In the genomic region with DNA sequence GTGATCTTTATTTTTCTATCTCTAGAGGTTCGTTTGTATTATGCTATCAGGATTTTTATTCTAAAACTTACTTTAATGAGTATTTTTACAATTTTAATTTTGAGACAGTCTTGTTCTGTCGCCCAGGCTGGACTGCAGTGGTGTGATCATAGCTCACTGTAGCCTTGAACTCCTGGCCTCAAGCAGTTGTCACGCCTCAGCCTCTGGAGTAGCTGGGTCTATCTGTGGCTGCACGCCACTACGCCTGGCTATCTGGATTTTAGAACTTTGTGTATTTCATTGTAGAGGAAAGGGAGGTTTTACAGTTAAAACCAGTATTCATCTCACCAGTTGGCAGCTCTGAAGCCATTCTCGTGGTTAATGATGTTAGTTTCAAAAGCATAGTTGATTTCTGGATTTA, we compare ENCODE assay signal across 17 cellular contexts. TPM values are rescaled to one million over a fixed set of nuclear protein-coding genes. Genes with fewer than 3 reads are reported as not detected.
DNase-seq lines count a peak whose midpoint lies in the region; ATAC-seq, FAIRE-seq and TF ChIP-seq lines count a peak whose summit lies in the region.
"Had no signal": no experiment of that assay in that cellular context is flagged by ENCODE, and none has a peak within 500 bp of the region (broad histone marks: within the 10 kb centered on the region; RNA-seq: fewer than 3 reads in every experiment).

No MANE protein-coding gene starts in this region.

- H3K27me3 ChIP-seq in A673 (replicated peaks; ENCODE audit: insufficient read depth, low read depth, low read length, poor library complexity) (no peaks in the 10 kb centered on the region), psoas muscle (ENCODE audit: insufficient read depth in 3 of 3, low read length in 2 of 3) (no peaks in the 10 kb centered on the region)

- no peak overlapping the region for H3K4me3 Mint-ChIP-seq in activated T-cell treated with anti-CD3 and anti-CD28 coated beads, Interleukin-2, amount 50 U/mL, for 4 hours
- no peak overlapping the region for H3K4me3 Mint-ChIP-seq in activated T-helper 17 cell treated with anti-CD3 and anti-CD28 coated beads, Interleukin-2, amount 50 U/mL, for 72 hours

- no peaks in the 10 kb centered on the region for H3K9me3 ChIP-seq in A673 (ENCODE audit: low read depth, low read length, poor library complexity, severe bottlenecking)
- H3K9me3 ChIP-seq in psoas muscle = no peaks in the 10 kb centered on the region

- H3K4me1 Mint-ChIP-seq in activated T-cell treated with anti-CD3 and anti-CD28 coated beads, Interleukin-2, amount 50 U/mL, for 4 hours (ENCODE audit: low read depth) = peaks cover 18% of the 10 kb centered on the region
- peaks cover 14% of the 10 kb centered on the region for H3K4me1 Mint-ChIP-seq in activated T-helper 17 cell treated with anti-CD3 and anti-CD28 coated beads, Interleukin-2, amount 50 U/mL, for 72 hours

- CTCF ChIA-PET in A673 (lab: Charles Lee) = no interaction called here

- no peak overlapping the region for H3K4me3 ChIP-seq in A673 (ENCODE audit: low read depth, low read length, poor library complexity, severe bottlenecking)
- H3K4me3 ChIP-seq in psoas muscle = no peak overlapping the region
- H3K4me3 ChIP-seq: PC-9 had no signal

- intact Hi-C loops in A673 (cut with micrococcal nuclease; ENCODE audit: unreplicated experiment) (no loop called here), psoas muscle (cut with DNase I) (no loop called here)

- H3K36me3 Mint-ChIP-seq in activated T-cell treated with anti-CD3 and anti-CD28 coated beads, Interleukin-2, amount 50 U/mL, for 4 hours (ENCODE audit: insufficient read depth) = peaks cover 48% of the 10 kb centered on the region
- peaks cover 100% of the 10 kb centered on the region for H3K36me3 Mint-ChIP-seq in activated T-helper 17 cell treated with anti-CD3 and anti-CD28 coated beads, Interleukin-2, amount 50 U/mL, for 72 hours (ENCODE audit: low read depth)

- TF ChIP-seq CTCF in A673 (conservative IDR thresholded peaks at IDR 0.05; ENCODE audit: low read depth, low read length) = no peak
- no peak for TF ChIP-seq CTCF in psoas muscle (IDR thresholded peaks at IDR 0.05)

- peaks cover 81% of the 10 kb centered on the region for H3K36me3 ChIP-seq in A673 (ENCODE audit: insufficient read depth, low read length, poor library complexity, severe bottlenecking)
- peaks cover 14 to 88% of the 10 kb centered on the region in 2 donors for H3K36me3 ChIP-seq in psoas muscle (ENCODE audit: insufficient read depth in 1 of 2, low read depth in 1 of 2)

- ATAC-seq in activated T-cell treated with anti-CD3 and anti-CD28 coated beads, Interleukin-2, amount 50 U/mL, for 4 hours = no peak
- no peak for ATAC-seq in activated T-helper 17 cell treated with anti-CD3 and anti-CD28 coated beads, Interleukin-2, amount 50 U/mL, for 72 hours (replicated peaks)
- no peak for ATAC-seq in psoas muscle
- ATAC-seq: HCT116 had no signal

- POLR2A ChIA-PET in A673 (lab: Charles Lee; ENCODE audit: low non-redundant PET) = no interaction called here

- H3K27ac ChIP-seq in A673 (ENCODE audit: low read depth, low read length, poor library complexity, severe bottlenecking) = peak overlapping the region; percentile 44
- peak overlapping the region; percentile 14 for H3K27ac ChIP-seq in psoas muscle
- H3K27ac ChIP-seq: C4-2B, PC-9 had no signal

- H3K27me3 Mint-ChIP-seq in activated T-cell treated with anti-CD3 and anti-CD28 coated beads, Interleukin-2, amount 50 U/mL, for 4 hours (ENCODE audit: low read depth) = no peaks in the 10 kb centered on the region
- no peaks in the 10 kb centered on the region for H3K27me3 Mint-ChIP-seq in activated T-helper 17 cell treated with anti-CD3 and anti-CD28 coated beads, Interleukin-2, amount 50 U/mL, for 72 hours

- 88 to 93% (median 88%) methylated on average over 6 of the region's 6 CpGs for WGBS in psoas muscle, 3 donors

- peak overlapping the region; percentile 67 for H3K27ac Mint-ChIP-seq in activated T-helper 17 cell treated with anti-CD3 and anti-CD28 coated beads, Interleukin-2, amount 50 U/mL, for 72 hours

- peak; percentile 3 for DNase-seq in activated T-cell treated with anti-CD3 and anti-CD28 coated beads, Interleukin-2, amount 50 U/mL, for 1 hour
- DNase-seq in activated T-cell treated with anti-CD3 and anti-CD28 coated beads, Interleukin-2, amount 50 U/mL, for 4 hours = no peak
- DNase-seq in A673 (ENCODE audit: low spot score) (no peak), psoas muscle (no peak), urothelium cell line (ENCODE audit: low spot score) (no peak), SW480 (ENCODE audit: low spot score) (no peak)
- no peak for DNase-seq in activated CD4-positive, alpha-beta T cell treated with anti-CD3 and anti-CD28 coated beads for 48 hours
- DNase-seq: Karpas-422, NCI-H187 treated with DMSO at 0.1 percent for 48 hours, NCI-H446 treated with DMSO at 0.1 percent for 48 hours, NCI-H748 treated with DMSO at 0.1 percent for 48 hours, PC-9, Right ventricle myocardium superior had no signal

- no TSS peak for BruUV-seq in A673 (replicated peaks; lab: Mats Ljungman, UMichigan)

- no peaks in the 10 kb centered on the region for H3K9me3 Mint-ChIP-seq in activated T-cell treated with anti-CD3 and anti-CD28 coated beads, Interleukin-2, amount 50 U/mL, for 4 hours
- H3K9me3 Mint-ChIP-seq in activated T-helper 17 cell treated with anti-CD3 and anti-CD28 coated beads, Interleukin-2, amount 50 U/mL, for 72 hours = no peaks in the 10 kb centered on the region

- peaks cover 14% of the 10 kb centered on the region for H3K4me1 ChIP-seq in A673 (ENCODE audit: insufficient read depth, low read length, poor library complexity, severe bottlenecking)
- H3K4me1 ChIP-seq in psoas muscle = peaks cover 55% of the 10 kb centered on the region

- no peak for FAIRE-seq in urothelium cell line (lab: Jason Lieb, UNC)
- FAIRE-seq: A204.1 had no signal

RNA-seq across cellular contexts. Expression of gene DNAJB6, which starts 25.9 kb away (rescaled TPM):
- 100 to 1,000 TPM; 107 to 129 (median 117) TPM for total RNA-seq in activated T-cell treated with anti-CD3 and anti-CD28 coated beads, Interleukin-2, amount 50 U/mL, for 4 hours
- total RNA-seq in A673 (2021) (133 and 146 TPM in 2 replicates), psoas muscle (100 to 1,000 TPM; 226 to 243 (median 232) TPM)
- 100 to 1,000 TPM; 113 to 118 TPM for total RNA-seq in activated T-helper 17 cell treated with anti-CD3 and anti-CD28 coated beads, Interleukin-2, amount 50 U/mL, for 72 hours
- polyA plus RNA-seq in psoas muscle = 100 to 1,000 TPM; 103 to 326 (median 211) TPM
